In the genomic region with DNA sequence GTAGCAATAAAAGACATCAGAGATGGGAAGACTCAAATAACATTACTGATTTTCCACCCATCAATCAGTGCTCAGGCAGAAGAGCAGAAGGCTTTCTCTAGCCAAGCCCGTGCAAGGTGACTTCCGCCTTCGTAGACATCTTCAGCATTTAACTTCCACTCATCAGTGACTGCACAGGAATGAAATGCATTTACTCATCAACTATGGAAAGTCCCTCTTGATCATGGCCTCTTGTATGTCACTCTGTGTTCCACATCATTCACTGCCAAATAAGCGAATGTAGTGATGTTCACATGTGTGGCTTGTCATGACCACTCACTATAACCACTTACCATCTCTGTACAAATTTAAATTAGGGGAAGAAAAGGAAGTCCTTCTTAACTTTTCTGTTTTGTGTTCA, we compare ENCODE assay signal across 10 cellular contexts. TPM values are rescaled to one million over a fixed set of nuclear protein-coding genes. Genes with fewer than 3 reads are reported as not detected.
A peak's percentile ranks its signal among the peaks of the same experiment; 100 is the strongest.
DNase-seq lines count a peak whose midpoint lies in the region; ATAC-seq, FAIRE-seq and TF ChIP-seq lines count a peak whose summit lies in the region.
"Had no signal": no experiment of that assay in that cellular context is flagged by ENCODE, and none has a peak within 500 bp of the region (broad histone marks: within the 10 kb centered on the region; RNA-seq: fewer than 3 reads in every experiment).

No MANE protein-coding gene starts in this region.

- H3K4me1 ChIP-seq in keratinocyte (ENCODE audit: control insufficient read depth, extremely low read depth, insufficient read depth, low read length) (peaks cover 31% of the 10 kb centered on the region), trophoblast cell (ENCODE audit: control insufficient read depth in 1 of 2, insufficient read depth in 2 of 2, low read length in 2 of 2) (peaks cover 0 to 5% of the 10 kb centered on the region in 2 experiments), left lung (peaks cover under 1 to 4% of the 10 kb centered on the region in 2 donors)

- H3K79me2 ChIP-seq in keratinocyte (ENCODE audit: control insufficient read depth, insufficient read depth, low read length) (no peaks in the 10 kb centered on the region), trophoblast cell (ENCODE audit: control insufficient read depth, insufficient read depth, low read length, poor library complexity) (no peaks in the 10 kb centered on the region)

- H3K27ac ChIP-seq in keratinocyte (ENCODE audit: control insufficient read depth, insufficient read depth, low read length) (peak overlapping the region; percentile 51), trophoblast cell (ENCODE audit: low read depth, low read length) (no peak overlapping the region), left lung (no peak overlapping the region)
- H3K27ac ChIP-seq: SK-N-MC had no signal

- H3K4me2 ChIP-seq in keratinocyte (ENCODE audit: control insufficient read depth, extremely low read depth, insufficient read depth, low read depth, low read length) (peak overlapping the region; percentile 28), trophoblast cell (ENCODE audit: low read length) (no peak overlapping the region)

- no peak for DNase-seq in keratinocyte (ENCODE audit: low read depth, low spot score)
- DNase-seq in NCI-H1048 (lab: John Stamatoyannopoulos, UW): no peak
- no peak for DNase-seq in trophoblast cell
- no peak for DNase-seq in left lung
- no peak for DNase-seq in natural killer cell
- DNase-seq: GOT3 had no signal

- H3K23ac ChIP-seq in trophoblast cell (ENCODE audit: low read length): no peak overlapping the region

- H4K91ac ChIP-seq in trophoblast cell (ENCODE audit: low read depth, low read length): no peak overlapping the region

- H2BK12ac ChIP-seq in trophoblast cell (ENCODE audit: low read length): no peak overlapping the region

- no peak overlapping the region for H3K4me3 ChIP-seq in keratinocyte (ENCODE audit: control insufficient read depth in 2 of 3, extremely low read depth in 1 of 3, insufficient read depth in 2 of 3, low read depth in 1 of 3, low read length in 3 of 3)
- no peak overlapping the region for H3K4me3 ChIP-seq in trophoblast cell (ENCODE audit: low read depth, low read length)
- no peak overlapping the region for H3K4me3 ChIP-seq in left lung
- H3K4me3 ChIP-seq: SK-N-MC had no signal

- H3K36me3 ChIP-seq in keratinocyte (ENCODE audit: control insufficient read depth in 2 of 2, extremely low read depth in 1 of 2, insufficient read depth in 2 of 2, low read length in 2 of 2) (no peaks in the 10 kb centered on the region), trophoblast cell (ENCODE audit: control insufficient read depth in 1 of 2, insufficient read depth in 2 of 2, low read length in 2 of 2) (no peaks in the 10 kb centered on the region), left lung (no peaks in the 10 kb centered on the region)

- H3K4me3 Mint-ChIP-seq in natural killer cell: no peak overlapping the region

- no peak overlapping the region for H3K14ac ChIP-seq in trophoblast cell (ENCODE audit: low read length)

- H3K9ac ChIP-seq in keratinocyte (ENCODE audit: control insufficient read depth, extremely low read depth, insufficient read depth, low read length): no peak overlapping the region
- no peak overlapping the region for H3K9ac ChIP-seq in trophoblast cell (ENCODE audit: low read length)

- intact Hi-C loops in left lung (cut with DNase I): no loop called here
- intact Hi-C loops in natural killer cell (cut with micrococcal nuclease): no loop called here

- ATAC-seq in GM18499 (IDR thresholded peaks at IDR 0.05; ENCODE audit: insufficient read depth, unreplicated experiment) (peak; percentile 75), GM21447 (IDR thresholded peaks at IDR 0.05; ENCODE audit: unreplicated experiment) (peak; percentile 86), HG03469 (IDR thresholded peaks at IDR 0.05; ENCODE audit: unreplicated experiment) (peak; percentile 80), left lung (no peak), natural killer cell (no peak)

- H4K12ac ChIP-seq in trophoblast cell (ENCODE audit: low read depth, low read length): no peak overlapping the region

- WGBS in trophoblast cell (ENCODE audit: extremely low coverage, insufficient coverage, insufficient read length): no CpG with 5 or more reads among the region's 4 CpGs

- H3K4ac ChIP-seq in trophoblast cell (ENCODE audit: low read depth, low read length): no peak overlapping the region

- H2AK5ac ChIP-seq in trophoblast cell (ENCODE audit: low read length): no peak overlapping the region

- peaks cover 25 to 38% of the 10 kb centered on the region in 2 donors for H3K27me3 Mint-ChIP-seq in natural killer cell (ENCODE audit: low read depth in 2 of 2)

- no peak overlapping the region for H3K18ac ChIP-seq in trophoblast cell (ENCODE audit: low read length)

- H3K36me3 Mint-ChIP-seq in natural killer cell: no peaks in the 10 kb centered on the region

- H2BK120ac ChIP-seq in trophoblast cell (ENCODE audit: insufficient read depth, low read length, poor library complexity): no peak overlapping the region

- no peaks in the 10 kb centered on the region for H3K27me3 ChIP-seq in keratinocyte (ENCODE audit: control insufficient read depth, extremely low read depth, insufficient read depth, low read length)
- no peaks in the 10 kb centered on the region for H3K27me3 ChIP-seq in trophoblast cell (ENCODE audit: insufficient read depth, low read length)
- H3K27me3 ChIP-seq in left lung: no peaks in the 10 kb centered on the region

- no peak overlapping the region for H2BK5ac ChIP-seq in trophoblast cell (ENCODE audit: low read depth, low read length, poor library complexity)

- no peaks in the 10 kb centered on the region for H3K9me3 Mint-ChIP-seq in natural killer cell

- no peak overlapping the region for H3K27ac Mint-ChIP-seq in natural killer cell

- H3K79me1 ChIP-seq in trophoblast cell (ENCODE audit: low read length): no peaks in the 10 kb centered on the region

- H2AFZ ChIP-seq in keratinocyte (ENCODE audit: control insufficient read depth, low read length): peak overlapping the region; percentile 36
- H2AFZ ChIP-seq in trophoblast cell (ENCODE audit: insufficient read depth, low read length, poor library complexity): no peak overlapping the region

- no peaks in the 10 kb centered on the region for H4K20me1 ChIP-seq in keratinocyte (ENCODE audit: control insufficient read depth, extremely low read depth, insufficient read depth, low read length)

- H3K4me1 Mint-ChIP-seq in natural killer cell: no peaks in the 10 kb centered on the region

- FAIRE-seq in keratinocyte (lab: Jason Lieb, UNC): peak; percentile 29

- H4K8ac ChIP-seq in trophoblast cell (ENCODE audit: low read depth, low read length): no peak overlapping the region

- dilution Hi-C loops in keratinocyte (cut with MboI; ENCODE audit: extremely low pct_ligation_motif_present, low sequenced_read_pairs): no loop called here

- H3K9me3 ChIP-seq in keratinocyte (ENCODE audit: control insufficient read depth, low read depth, low read length) (no peaks in the 10 kb centered on the region), trophoblast cell (ENCODE audit: insufficient read depth, low read depth, low read length) (peaks cover 3% of the 10 kb centered on the region), left lung (no peaks in the 10 kb centered on the region)

- TF ChIP-seq CTCF in keratinocyte (optimal IDR thresholded peaks at IDR 0.05 in 1 of 3, IDR thresholded peaks at IDR 0.05 in 1 of 3, conservative IDR thresholded peaks at IDR 0.05 in 1 of 3; ENCODE audit: extremely low read depth in 1 of 3, insufficient read depth in 2 of 3, low read length in 3 of 3) (no peak), left lung (IDR thresholded peaks at IDR 0.05) (no peak), natural killer cell (IDR thresholded peaks at IDR 0.05) (no peak)

- no peaks in the 10 kb centered on the region for H3K9me1 ChIP-seq in keratinocyte (ENCODE audit: control insufficient read depth, extremely low read depth, insufficient read depth, low read length)

RNA-seq across cellular contexts. Expression of a gene that starts 49.4 kb away (rescaled TPM):
- polyA plus RNA-seq in keratinocyte: 7.8 to 13.5 TPM (median 11.2 TPM) in 3 replicates
- polyA plus RNA-seq in keratinocyte (2011; ENCODE audit: low read depth): 3.7 TPM
- polyA plus RNA-seq in keratinocyte (2011; cell fraction: cytosol; rRNA removed): 3.8 and 6.8 TPM in 2 replicates
- 15.3 and 22.9 TPM in 2 replicates for polyA plus RNA-seq in keratinocyte (2011; cell fraction: nucleus; rRNA removed)
- 3.2 and 10.5 TPM in 2 replicates for polyA plus RNA-seq in keratinocyte (2012; ENCODE audit: low replicate concordance)
- polyA minus RNA-seq in keratinocyte: 43.4 to 82.7 TPM (median 61.2 TPM) in 3 replicates
- 22.1 TPM for polyA minus RNA-seq in keratinocyte (2011; cell fraction: cytosol; rRNA and poly(A)+ RNA removed)
- 60.2 and 89.0 TPM in 2 replicates for polyA minus RNA-seq in keratinocyte (2011; cell fraction: nucleus; rRNA and poly(A)+ RNA removed)
- polyA plus RNA-seq in trophoblast cell (2013): 13.0 and 13.3 TPM in 2 replicates
- total RNA-seq in left lung: 10 to 100 TPM; 10.9 to 11.5 TPM
- total RNA-seq in natural killer cell: 10 to 100 TPM in 2 of 3 donors, 1 to 10 TPM in 1; 10.0 to 13.1 (median 13.0) TPM

Comparison
In these comparisons a context has a peak if more than half of its experiments do, and no peak if none do; other contexts are left out.
1. ATAC-seq: peak in GM18499 (single experiment), GM21447 (single experiment) and HG03469 (single experiment); none in left lung (single experiment) and natural killer cell (0 of 3).